ENCODE assay signal across 7 cellular contexts in genomic region chr7:138146739-138147734, GRCh38.
DNase-seq lines count a peak whose midpoint lies in the region; ATAC-seq, FAIRE-seq and TF ChIP-seq lines count a peak whose summit lies in the region.
"Not testable (repeated sequence)": the region's sequence is repeated elsewhere in the genome, so short reads cannot be mapped to it uniquely, and the experiment has no call there.

No MANE protein-coding gene starts in this region.

- 9% methylated on average over 30 of the region's 32 CpGs for WGBS in K562 (ENCODE audit: insufficient coverage, low coverage, missing lambda C conversion rate)

- 0 out of 4 replicates have a peak, but pooled peaks of 1 of the 2 experiments have one; percentile 4 for TF ChIP-seq RAD21 in K562 (CRISPR knock-in tag; conservative IDR thresholded peaks at IDR 0.05 in 1 of 2, IDR thresholded peaks at IDR 0.05 in 1 of 2)

- peak overlapping the region; percentile 77 for H3K4me2 ChIP-seq in K562 (ENCODE audit: insufficient read depth, low read length)

- H3K27ac ChIP-seq in K562 (ENCODE audit: extremely low read depth, low read depth, low read length): peak overlapping the region; percentile 23; the same call in 1 of the 3 replicates

- CTCF ChIA-PET in Caco-2 (lab: Charles Lee); T-cell (lab: Charles Lee); activated CD4-positive, alpha-beta memory T cell treated with anti-CD3 and anti-CD28 coated beads for 36 hours (lab: Charles Lee); K562 (lab: Yijun Ruan, JAX; ENCODE audit: low intra/inter-chr PET ratio): not testable (repeated sequence)

- not testable (repeated sequence) for H3K36me3 ChIP-seq in Caco-2 (ENCODE audit: control insufficient read depth, insufficient read depth, low read length); K562 (ENCODE audit: control insufficient read depth, insufficient read depth, low read length)

- intact Hi-C loops in Caco-2 (cut with micrococcal nuclease; ENCODE audit: unreplicated experiment); activated CD4-positive, alpha-beta memory T cell treated with anti-CD3 and anti-CD28 coated beads for 36 hours (cut with micrococcal nuclease); activated T-helper 2 cell treated with anti-CD3 and anti-CD28 coated beads, Interferon-gamma antibody, Interleukin-2, Interleukin-4, amounts not matched to agents 10 μg/mL and 5 μg/mL and 100 μg/mL, durations not matched to agents 14 hours and 24 hours and 36 hours (cut with micrococcal nuclease): not testable (repeated sequence)
- intact Hi-C loops in K562 (cut with micrococcal nuclease): loop anchor here (10.0 kb wide), 1 partner anchor 242 kb away; no protein-coding TSS in a partner anchor

- not testable (repeated sequence) for TF ChIP-seq EP300 in K562 (IDR thresholded peaks at IDR 0.05; ENCODE audit: low read length)

- not testable (repeated sequence) for H3K9me3 Mint-ChIP-seq in Caco-2 (ENCODE audit: unreplicated experiment); T-cell; activated CD4-positive, alpha-beta memory T cell treated with anti-CD3 and anti-CD28 coated beads for 36 hours; activated T-helper 2 cell treated with anti-CD3 and anti-CD28 coated beads, Interferon-gamma antibody, Interleukin-2, Interleukin-4, amounts not matched to agents 10 μg/mL and 5 μg/mL and 100 μg/mL, durations not matched to agents 14 hours and 24 hours and 36 hours; naive B cell

- not testable (repeated sequence) for ATAC-seq in T-cell (replicated peaks in 1 of 4); naive B cell (ENCODE audit: low read depth in 2 of 2)
- peak; percentile 95 for ATAC-seq in K562

- peak overlapping the region; percentile 60 for H3K27ac Mint-ChIP-seq in Caco-2 (ENCODE audit: unreplicated experiment)
- not testable (repeated sequence) for H3K27ac Mint-ChIP-seq in T-cell; activated CD4-positive, alpha-beta memory T cell treated with anti-CD3 and anti-CD28 coated beads for 36 hours; activated T-helper 2 cell treated with anti-CD3 and anti-CD28 coated beads, Interferon-gamma antibody, Interleukin-2, Interleukin-4, amounts not matched to agents 10 μg/mL and 5 μg/mL and 100 μg/mL, durations not matched to agents 14 hours and 24 hours and 36 hours; naive B cell

- H3K27me3 Mint-ChIP-seq in Caco-2 (ENCODE audit: insufficient read depth, unreplicated experiment); naive B cell: not testable (repeated sequence)
- peaks cover 18 to 24% of the 10 kb centered on the region in 2 donors for H3K27me3 Mint-ChIP-seq in T-cell
- peaks cover 17% of the 10 kb centered on the region for H3K27me3 Mint-ChIP-seq in activated CD4-positive, alpha-beta memory T cell treated with anti-CD3 and anti-CD28 coated beads for 36 hours
- peaks cover 13% of the 10 kb centered on the region for H3K27me3 Mint-ChIP-seq in activated T-helper 2 cell treated with anti-CD3 and anti-CD28 coated beads, Interferon-gamma antibody, Interleukin-2, Interleukin-4, amounts not matched to agents 10 μg/mL and 5 μg/mL and 100 μg/mL, durations not matched to agents 14 hours and 24 hours and 36 hours (ENCODE audit: low read depth)

- not testable (repeated sequence) for H3K4me1 ChIP-seq in Caco-2; K562 (replicated peaks in 1 of 2; ENCODE audit: control insufficient read depth in 2 of 2, insufficient read depth in 2 of 2, low read length in 2 of 2)

- POLR2A ChIA-PET in Caco-2 (lab: Charles Lee); T-cell (lab: Charles Lee); K562 (lab: Yijun Ruan, JAX): not testable (repeated sequence)
- POLR2A ChIA-PET in activated CD4-positive, alpha-beta memory T cell treated with anti-CD3 and anti-CD28 coated beads for 36 hours (lab: Charles Lee): interaction anchor here (0.6 kb wide), 1 partner anchor 488 kb away, joined by 4 read pairs; no protein-coding TSS in a partner anchor

- not testable (repeated sequence) for H3K9me3 ChIP-seq in Caco-2; K562 (replicated peaks; ENCODE audit: control insufficient read depth, insufficient read depth, low read depth, low read length)

- TF ChIP-seq CTCF in Caco-2 (IDR thresholded peaks at IDR 0.05; ENCODE audit: insufficient read depth in 1 of 2, low read depth in 1 of 2, low read length in 1 of 2, severe bottlenecking in 1 of 2, unreplicated experiment in 1 of 2); K562 (IDR thresholded peaks at IDR 0.05 in 2 of 3, conservative IDR thresholded peaks at IDR 0.05 in 1 of 3; ENCODE audit: insufficient read depth in 2 of 3, low read depth in 1 of 3, low read length in 3 of 3): not testable (repeated sequence)

- H4K20me1 ChIP-seq in K562 (replicated peaks; ENCODE audit: control insufficient read depth, insufficient read depth, low read length): not testable (repeated sequence)

- not testable (repeated sequence) for H3K27me3 ChIP-seq in Caco-2 (replicated peaks; ENCODE audit: control insufficient read depth, insufficient read depth, low read length)
- H3K27me3 ChIP-seq in K562 (ENCODE audit: control insufficient read depth in 2 of 2, insufficient read depth in 2 of 2, low read length in 2 of 2): peaks cover 0 to 13% of the 10 kb centered on the region in 2 experiments; a peak in 4 of 5 replicates

- H2AFZ ChIP-seq in K562 (ENCODE audit: low read depth, low read length): peak overlapping the region; percentile 91

- H3K36me3 Mint-ChIP-seq in Caco-2 (ENCODE audit: insufficient read depth, unreplicated experiment); T-cell; activated CD4-positive, alpha-beta memory T cell treated with anti-CD3 and anti-CD28 coated beads for 36 hours; activated T-helper 2 cell treated with anti-CD3 and anti-CD28 coated beads, Interferon-gamma antibody, Interleukin-2, Interleukin-4, amounts not matched to agents 10 μg/mL and 5 μg/mL and 100 μg/mL, durations not matched to agents 14 hours and 24 hours and 36 hours (ENCODE audit: low read depth); naive B cell: not testable (repeated sequence)

- H3K4me3 Mint-ChIP-seq in Caco-2 (ENCODE audit: unreplicated experiment): peak overlapping the region; percentile 83
- H3K4me3 Mint-ChIP-seq in T-cell: peak overlapping the region; percentile 64 to 71 (median 67)
- H3K4me3 Mint-ChIP-seq in activated CD4-positive, alpha-beta memory T cell treated with anti-CD3 and anti-CD28 coated beads for 36 hours: peak overlapping the region; percentile 58
- peak overlapping the region; percentile 51 for H3K4me3 Mint-ChIP-seq in activated T-helper 2 cell treated with anti-CD3 and anti-CD28 coated beads, Interferon-gamma antibody, Interleukin-2, Interleukin-4, amounts not matched to agents 10 μg/mL and 5 μg/mL and 100 μg/mL, durations not matched to agents 14 hours and 24 hours and 36 hours (ENCODE audit: low read depth)
- H3K4me3 Mint-ChIP-seq in naive B cell: peak overlapping the region in 7 of 8 donors; percentile 12 to 91 (median 62)

- DNase-seq in Caco-2: peak; percentile 46 to 54
- DNase-seq in Jurkat, Clone E6-1 (ENCODE audit: low read depth, low spot score): peak; percentile 91
- DNase-seq in T-cell: peak in 2 of 34 experiments; percentile 1 to 11
- not testable (repeated sequence) for DNase-seq in activated CD4-positive, alpha-beta memory T cell treated with anti-CD3 and anti-CD28 coated beads for 36 hours; activated T-helper 2 cell treated with anti-CD3 and anti-CD28 coated beads, Interferon-gamma antibody, Interleukin-2, Interleukin-4, amounts not matched to agents 10 μg/mL and 5 μg/mL and 100 μg/mL, durations not matched to agents 14 hours and 24 hours and 36 hours (ENCODE audit: low spot score); naive B cell
- peak in 1 of 4 experiments; percentile 50 for DNase-seq in K562 (ENCODE audit: extremely low read depth in 1 of 4, low spot score in 3 of 4)

- H3K4me1 Mint-ChIP-seq in Caco-2 (ENCODE audit: low read depth, unreplicated experiment); T-cell; activated CD4-positive, alpha-beta memory T cell treated with anti-CD3 and anti-CD28 coated beads for 36 hours (ENCODE audit: low read depth); activated T-helper 2 cell treated with anti-CD3 and anti-CD28 coated beads, Interferon-gamma antibody, Interleukin-2, Interleukin-4, amounts not matched to agents 10 μg/mL and 5 μg/mL and 100 μg/mL, durations not matched to agents 14 hours and 24 hours and 36 hours (ENCODE audit: low read depth); naive B cell: not testable (repeated sequence)

- TF ChIP-seq POLR2A in K562 (conservative IDR thresholded peaks at IDR 0.05): not testable (repeated sequence)

- H3K9ac ChIP-seq in K562 (ENCODE audit: insufficient read depth in 1 of 2, low read depth in 2 of 2, low read length in 2 of 2): peak overlapping the region; percentile 34 to 54; a peak in 2 of 4 replicates

- not testable (repeated sequence) for H3K79me2 ChIP-seq in K562 (ENCODE audit: control insufficient read depth, insufficient read depth, low read length)

- in situ Hi-C loops in K562 (cut with MboI): not testable (repeated sequence)

- H3K4me3 ChIP-seq in Caco-2 (ENCODE audit: low read depth, low read length): peak overlapping the region; percentile 39
- H3K4me3 ChIP-seq in Jurkat, Clone E6-1 (ENCODE audit: low read length): peak overlapping the region; percentile 30
- H3K4me3 ChIP-seq in K562: peak overlapping the region; percentile 26

- BruUV-seq in Caco-2 (replicated peaks; lab: Mats Ljungman, UMichigan): TSS peak; percentile 97
- TSS peak; percentile 93 for BruUV-seq in K562 (replicated peaks; lab: Mats Ljungman, UMichigan)

- FAIRE-seq in K562 (lab: Jason Lieb, UNC): peak; percentile 55

- not testable (repeated sequence) for H3K9me1 ChIP-seq in K562 (ENCODE audit: control insufficient read depth, insufficient read depth, low read length)

TF ChIP-seq in K562, 482 proteins besides CTCF, POLR2A, EP300 and RAD21 (continues in another document):
- TF ChIP-seq SREBF1 (IDR thresholded peaks at IDR 0.05; ENCODE audit: borderline replicate concordance, low read depth, low read length): 0 out of 2 replicates have a peak, but pooled peaks have one; percentile 69
- TF ChIP-seq SMARCA4 (IDR thresholded peaks at IDR 0.05): peak; percentile 35; the same call in 1 of the 2 replicates
- 0 out of 2 replicates have a peak, but pooled peaks have one; percentile 28 for TF ChIP-seq LEF1 (IDR thresholded peaks at IDR 0.05)
